7 cellular contexts compared by ENCODE assay signal in the genomic region with DNA sequence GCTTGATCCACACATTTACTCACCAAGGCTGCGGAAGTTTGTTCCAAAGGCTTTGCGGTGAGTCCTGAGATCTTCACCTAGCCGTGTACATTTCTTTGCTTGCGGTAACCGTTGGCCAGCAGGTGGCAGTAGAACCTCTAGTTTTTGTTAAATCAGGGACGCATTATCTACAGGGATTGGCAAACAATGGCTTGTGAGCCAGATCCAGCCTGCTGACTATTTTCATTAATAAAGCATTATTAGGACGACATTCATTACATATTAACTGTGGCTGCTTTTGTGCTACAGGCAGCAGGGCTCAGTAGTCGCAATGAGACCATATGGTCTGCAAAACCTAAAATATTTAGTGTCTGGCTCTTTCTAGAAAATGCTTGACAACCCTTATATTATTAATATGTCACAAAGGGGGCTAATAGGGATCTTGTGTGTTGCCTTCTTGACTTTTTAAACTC.
DNase-seq lines count a peak whose midpoint lies in the region; ATAC-seq, FAIRE-seq and TF ChIP-seq lines count a peak whose summit lies in the region.

No MANE protein-coding gene starts in this region.

- DNase-seq in GM12891 (ENCODE audit: insufficient read length, low spot score) (peak; percentile 30), NCI-H524 treated with DMSO at 0.1 percent for 48 hours (lab: John Stamatoyannopoulos, UW) (peak; percentile 43), medulla oblongata (ENCODE audit: extremely low spot score) (peak; percentile 88)
- peak; percentile 60 for DNase-seq in activated CD4-positive, alpha-beta T cell treated with anti-CD3 and anti-CD28 coated beads, Interleukin-2, amount 50 U/mL, for 1 hour
- DNase-seq in effector CD8-positive, alpha-beta T cell (lab: John Stamatoyannopoulos, UW) = peak; percentile 12
- DNase-seq in stimulated activated CD8-positive, alpha-beta memory T cell treated with anti-CD3 and anti-CD28 coated beads, Interleukin-15, amount 100 ng/mL, for 1 hour (ENCODE audit: low read depth) = peak; percentile 37

- TF ChIP-seq POLR2A in GM12891 (IDR thresholded peaks at IDR 0.05; ENCODE audit: low read depth, low read length) = no peak

- FAIRE-seq in GM12891 (lab: Jason Lieb, UNC) = peak; percentile 81

- ATAC-seq in HG03342 (IDR thresholded peaks at IDR 0.05; ENCODE audit: unreplicated experiment) = peak; percentile 78

TF ChIP-seq in GM12891, 5 proteins besides CTCF, POLR2A, EP300 and RAD21:
- TF ChIP-seq TAF1 (IDR thresholded peaks at IDR 0.05; ENCODE audit: low read depth, low read length) (no peak), PAX5 (IDR thresholded peaks at IDR 0.05; ENCODE audit: insufficient read depth, low read length, severe bottlenecking) (no peak), SPI1 (IDR thresholded peaks at IDR 0.05; ENCODE audit: low read depth, low read length) (no peak), POU2F2 (IDR thresholded peaks at IDR 0.05; ENCODE audit: low read depth, low read length) (no peak), POLR2AphosphoS5 (IDR thresholded peaks at IDR 0.05; ENCODE audit: low read depth, low read length) (no peak)

Comparison
In these comparisons a context has a peak if more than half of its experiments do, and no peak if none do; other contexts are left out.
1. Peak in every context shown above with its lines: DNase-seq and ATAC-seq.
2. DNase-seq: peak in every context shown above with its lines; median percentile 88 in medulla oblongata; 60 in activated CD4-positive, alpha-beta T cell treated with anti-CD3 and anti-CD28 coated beads, Interleukin-2, amount 50 U/mL, for 1 hour; 43 in NCI-H524 treated with DMSO at 0.1 percent for 48 hours; 37 in stimulated activated CD8-positive, alpha-beta memory T cell treated with anti-CD3 and anti-CD28 coated beads, Interleukin-15, amount 100 ng/mL, for 1 hour; 30 in GM12891; 12 in effector CD8-positive, alpha-beta T cell.